Comparison of ENCODE assay signal across 22 cellular contexts in the genomic region with DNA sequence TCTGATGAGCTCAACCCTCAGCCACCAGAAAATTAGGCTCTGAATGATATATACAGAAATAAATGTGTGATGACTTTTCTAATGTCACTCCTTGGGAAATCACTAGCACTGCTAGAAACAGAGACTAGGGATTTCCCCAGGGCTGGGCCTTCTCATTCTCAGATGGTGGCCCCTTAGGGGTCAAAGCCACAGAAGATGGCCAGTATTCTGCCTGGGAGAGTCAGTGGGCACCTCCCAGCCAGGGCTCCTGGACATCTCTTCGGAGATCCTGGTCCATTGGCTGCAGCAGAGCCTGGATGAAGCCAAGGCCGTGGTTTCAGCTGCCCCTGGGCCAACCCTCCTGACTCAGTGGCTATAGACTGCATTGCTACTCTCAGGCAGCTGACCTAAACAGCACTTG.
DNase-seq lines count a peak whose midpoint lies in the region; ATAC-seq and TF ChIP-seq lines count a peak whose summit lies in the region.
"Had no signal": no experiment of that assay in that cellular context is flagged by ENCODE, and none has a peak within 500 bp of the region (broad histone marks: within the 10 kb centered on the region; RNA-seq: fewer than 3 reads in every experiment).

No MANE protein-coding gene starts in this region.

- H3K4me1 Mint-ChIP-seq in activated T-cell treated with anti-CD3 and anti-CD28 coated beads, Interleukin-2, amount 50 U/mL, for 72 hours (ENCODE audit: low read depth) = peaks cover 44% of the 10 kb centered on the region

- H3K36me3 ChIP-seq in Panc1 (ENCODE audit: control insufficient read depth, insufficient read depth, low read length) (no peaks in the 10 kb centered on the region), skeletal muscle satellite cell (ENCODE audit: insufficient read depth, low read length) (no peaks in the 10 kb centered on the region)
- H3K36me3 ChIP-seq: lower lobe of right lung, upper lobe of right lung had no signal

- peaks cover 0 to 2% of the 10 kb centered on the region in 2 donors for H3K9me3 Mint-ChIP-seq in activated T-cell treated with anti-CD3 and anti-CD28 coated beads, Interleukin-2, amount 50 U/mL, for 72 hours
- H3K9me3 Mint-ChIP-seq: effector memory CD8-positive, alpha-beta T cell had no signal

- peak overlapping the region; percentile 49 for H3K27ac ChIP-seq in Panc1 (ENCODE audit: low read length)
- H3K27ac ChIP-seq: lower lobe of right lung, upper lobe of right lung had no signal

- intact Hi-C loops in Panc1 (cut with micrococcal nuclease; ENCODE audit: unreplicated experiment) = no loop called here
- intact Hi-C loops in posterior vena cava (cut with DNase I) = no loop called here

- POLR2A ChIA-PET in Panc1 (lab: Charles Lee) = no interaction called here

- peaks cover 0 to 6% of the 10 kb centered on the region in 2 donors for H3K36me3 Mint-ChIP-seq in activated T-cell treated with anti-CD3 and anti-CD28 coated beads, Interleukin-2, amount 50 U/mL, for 72 hours (ENCODE audit: insufficient read depth in 2 of 2)
- H3K36me3 Mint-ChIP-seq: brain had no signal

- no peak for ATAC-seq in activated T-cell treated with anti-CD3 and anti-CD28 coated beads, Interleukin-2, amount 50 U/mL, for 72 hours (replicated peaks in 1 of 2)
- ATAC-seq in Panc1 (no peak), HG02885 (IDR thresholded peaks at IDR 0.05; ENCODE audit: poor library complexity, unreplicated experiment) (no peak), HG03175 (IDR thresholded peaks at IDR 0.05; ENCODE audit: unreplicated experiment) (no peak)
- ATAC-seq: effector memory CD8-positive, alpha-beta T cell; GM12878; lower lobe of right lung; upper lobe of right lung had no signal

- peaks cover 12% of the 10 kb centered on the region for H3K4me1 ChIP-seq in Panc1 (ENCODE audit: control insufficient read depth, insufficient read depth, low read length)
- H3K4me1 ChIP-seq in skeletal muscle satellite cell (ENCODE audit: control insufficient read depth, insufficient read depth, low read length) = peaks cover 91% of the 10 kb centered on the region
- H3K4me1 ChIP-seq: lower lobe of right lung, upper lobe of right lung had no signal

- peak overlapping the region; percentile 56 for H3K27ac Mint-ChIP-seq in activated T-cell treated with anti-CD3 and anti-CD28 coated beads, Interleukin-2, amount 50 U/mL, for 72 hours
- H3K27ac Mint-ChIP-seq: brain; effector memory CD8-positive, alpha-beta T cell had no signal

- H3K27me3 Mint-ChIP-seq in activated T-cell treated with anti-CD3 and anti-CD28 coated beads, Interleukin-2, amount 50 U/mL, for 72 hours (ENCODE audit: low read depth) = peaks cover 16% of the 10 kb centered on the region
- H3K27me3 Mint-ChIP-seq: effector memory CD8-positive, alpha-beta T cell had no signal

- in situ Hi-C loops in Panc1 (cut with HindIII; ENCODE audit: low pct_unique_long_range_greater_than_20kb, low sequenced_read_pairs) = no loop called here

- H3K9ac ChIP-seq in skeletal muscle satellite cell (ENCODE audit: low read depth, low read length) = peak overlapping the region; percentile 70

- DNase-seq in activated T-cell treated with anti-CD3 and anti-CD28 coated beads, Interleukin-2, amount 50 U/mL, for 72 hours = no peak
- no peak for DNase-seq in activated T-cell treated with anti-CD3 and anti-CD28 coated beads, Interleukin-2, amount 50 U/mL, for 1 hour
- DNase-seq in Panc1 (ENCODE audit: low read depth, low spot score) = no peak
- peak; percentile 53 for DNase-seq in fibroblast of the aortic adventitia (ENCODE audit: low read depth)
- no peak for DNase-seq in posterior vena cava (ENCODE audit: low spot score)
- DNase-seq: activated CD4-positive, alpha-beta T cell treated with anti-CD3 and anti-CD28 coated beads, Interleukin-2, amount 50 U/mL, for 48 hours; activated effector memory CD4-positive, alpha-beta T cell treated with anti-CD3 and anti-CD28 coated beads, Interleukin-2, amount 50 U/mL, for 16 hours; COR-L47; DMS79; effector memory CD8-positive, alpha-beta T cell; GOT3; KG1; kidney; lower lobe of right lung; NCI-H1694 treated with DMSO at 0.1 percent for 48 hours; Right ventricle myocardium superior; upper lobe of right lung had no signal

- H3K9me3 ChIP-seq in Panc1 (ENCODE audit: control insufficient read depth, insufficient read depth, low read depth, low read length) (no peaks in the 10 kb centered on the region), skeletal muscle satellite cell (replicated peaks; ENCODE audit: low read length) (no peaks in the 10 kb centered on the region)
- H3K9me3 ChIP-seq: lower lobe of right lung, upper lobe of right lung had no signal

- CTCF ChIA-PET in Panc1 (lab: Charles Lee) = no interaction called here

- no peaks in the 10 kb centered on the region for H3K27me3 ChIP-seq in Panc1 (ENCODE audit: control insufficient read depth, insufficient read depth, low read length)
- no peaks in the 10 kb centered on the region for H3K27me3 ChIP-seq in skeletal muscle satellite cell (ENCODE audit: control insufficient read depth, insufficient read depth, low read length)
- H3K27me3 ChIP-seq: upper lobe of right lung had no signal

- H3K4me3 ChIP-seq in Panc1 (ENCODE audit: low read depth in 2 of 2, low read length in 2 of 2) = no peak overlapping the region
- H3K4me3 ChIP-seq in fibroblast of the aortic adventitia (ENCODE audit: low read depth, low read length) = no peak overlapping the region
- no peak overlapping the region for H3K4me3 ChIP-seq in skeletal muscle satellite cell (ENCODE audit: low read length)
- H3K4me3 ChIP-seq: GM12878, lower lobe of right lung, upper lobe of right lung had no signal

- no peak overlapping the region for H3K4me2 ChIP-seq in skeletal muscle satellite cell (ENCODE audit: low read length)

- no peak for TF ChIP-seq CTCF in Panc1 (IDR thresholded peaks at IDR 0.05)
- no peak for TF ChIP-seq CTCF in fibroblast of the aortic adventitia (IDR thresholded peaks at IDR 0.05; ENCODE audit: insufficient read depth, low read length)

- no TSS peak for BruUV-seq in Panc1 (replicated peaks; lab: Mats Ljungman, UMichigan)

- H3K4me3 Mint-ChIP-seq in activated T-cell treated with anti-CD3 and anti-CD28 coated beads, Interleukin-2, amount 50 U/mL, for 72 hours = no peak overlapping the region
- H3K4me3 Mint-ChIP-seq: brain; effector memory CD8-positive, alpha-beta T cell had no signal
